In genomic region chr11:17164361-17165246, GRCh38 we compare ENCODE assay signal across 8 cellular contexts. TPM values are rescaled to one million over a fixed set of nuclear protein-coding genes. Genes with fewer than 3 reads are reported as not detected.
DNase-seq lines count a peak whose midpoint lies in the region; ATAC-seq and TF ChIP-seq lines count a peak whose summit lies in the region.
"Had no signal": no experiment of that assay in that cellular context is flagged by ENCODE, and none has a peak within 500 bp of the region (broad histone marks: within the 10 kb centered on the region; RNA-seq: fewer than 3 reads in every experiment).

No MANE protein-coding gene starts in this region.

- DNase-seq in GM23248 (no peak), NOMO-1 treated with DMSO at 0.1 percent for 48 hours (lab: John Stamatoyannopoulos, UW; ENCODE audit: unreplicated experiment) (peak; percentile 48), cardiac muscle cell (ENCODE audit: low read depth in 1 of 2, low spot score in 1 of 2) (no peak), ecto neural progenitor cell (ENCODE audit: low spot score) (no peak), NCI-H1436 treated with DMSO at 0.1 percent for 48 hours (lab: John Stamatoyannopoulos, UW) (no peak)
- no peak for DNase-seq in stimulated activated effector memory CD8-positive, alpha-beta T cell treated with anti-CD3 and anti-CD28 coated beads, Interleukin-12 subunit alpha, Interleukin-12 subunit beta, amount 100 ng/mL, for 72 hours (ENCODE audit: low spot score in 2 of 2)
- no peak for DNase-seq in activated naive CD4-positive, alpha-beta T cell treated with anti-CD3 and anti-CD28 coated beads, Interleukin-2, amount 10 ng/mL, durations not matched to agents 7 days and 5 days
- DNase-seq: activated CD4-positive, alpha-beta memory T cell treated with anti-CD3 and anti-CD28 coated beads, Interleukin-2, amount 10 ng/mL, durations not matched to agents 7 days and 5 days had no signal

- H3K9me2 ChIP-seq in GM23248 (ENCODE audit: insufficient read depth): no peaks in the 10 kb centered on the region

- peaks cover 26% of the 10 kb centered on the region for H3K4me1 Mint-ChIP-seq in stimulated activated effector memory CD8-positive, alpha-beta T cell treated with anti-CD3 and anti-CD28 coated beads, Interleukin-12 subunit alpha, Interleukin-12 subunit beta, amount 100 ng/mL, for 72 hours
- H3K4me1 Mint-ChIP-seq in activated naive CD4-positive, alpha-beta T cell treated with anti-CD3 and anti-CD28 coated beads, Interleukin-2, amount 10 ng/mL, durations not matched to agents 7 days and 5 days: peaks cover 35% of the 10 kb centered on the region

- peaks cover 7% of the 10 kb centered on the region for H3K4me1 ChIP-seq in GM23248 (ENCODE audit: insufficient read depth)
- H3K4me1 ChIP-seq in cardiac muscle cell (ENCODE audit: low read depth): peaks cover 6% of the 10 kb centered on the region

- peak; percentile 67 for ATAC-seq in stimulated activated effector memory CD8-positive, alpha-beta T cell treated with anti-CD3 and anti-CD28 coated beads, Interleukin-12 subunit alpha, Interleukin-12 subunit beta, amount 100 ng/mL, for 72 hours

- H3K27me3 ChIP-seq in GM23248 (replicated peaks; ENCODE audit: insufficient read depth): no peaks in the 10 kb centered on the region
- no peaks in the 10 kb centered on the region for H3K27me3 ChIP-seq in cardiac muscle cell

- H3K4me2 ChIP-seq in GM23248 (ENCODE audit: unreplicated experiment): peak overlapping the region; percentile 13

- no peak overlapping the region for H3K27ac Mint-ChIP-seq in stimulated activated effector memory CD8-positive, alpha-beta T cell treated with anti-CD3 and anti-CD28 coated beads, Interleukin-12 subunit alpha, Interleukin-12 subunit beta, amount 100 ng/mL, for 72 hours
- H3K27ac Mint-ChIP-seq in activated naive CD4-positive, alpha-beta T cell treated with anti-CD3 and anti-CD28 coated beads, Interleukin-2, amount 10 ng/mL, durations not matched to agents 7 days and 5 days: no peak overlapping the region
- H3K27ac Mint-ChIP-seq: activated CD4-positive, alpha-beta memory T cell treated with anti-CD3 and anti-CD28 coated beads, Interleukin-2, amount 10 ng/mL, durations not matched to agents 7 days and 5 days had no signal

- H3K9me3 Mint-ChIP-seq in stimulated activated effector memory CD8-positive, alpha-beta T cell treated with anti-CD3 and anti-CD28 coated beads, Interleukin-12 subunit alpha, Interleukin-12 subunit beta, amount 100 ng/mL, for 72 hours: no peaks in the 10 kb centered on the region
- H3K9me3 Mint-ChIP-seq in activated naive CD4-positive, alpha-beta T cell treated with anti-CD3 and anti-CD28 coated beads, Interleukin-2, amount 10 ng/mL, durations not matched to agents 7 days and 5 days: no peaks in the 10 kb centered on the region
- H3K9me3 Mint-ChIP-seq: activated CD4-positive, alpha-beta memory T cell treated with anti-CD3 and anti-CD28 coated beads, Interleukin-2, amount 10 ng/mL, durations not matched to agents 7 days and 5 days had no signal

- H3K36me3 ChIP-seq in GM23248 (ENCODE audit: low read depth) (no peaks in the 10 kb centered on the region), cardiac muscle cell (no peaks in the 10 kb centered on the region)

- no peak overlapping the region for H2AFZ ChIP-seq in GM23248

- H3K27ac ChIP-seq in GM23248: no peak overlapping the region
- H3K27ac ChIP-seq in cardiac muscle cell: peak overlapping the region; percentile 54

- H3K4me3 ChIP-seq in GM23248 (no peak overlapping the region), cardiac muscle cell (no peak overlapping the region)

- peaks cover 86% of the 10 kb centered on the region for H3K79me2 ChIP-seq in GM23248 (ENCODE audit: insufficient read depth)

- H3K9ac ChIP-seq in GM23248: no peak overlapping the region

- peaks cover 29% of the 10 kb centered on the region for H3K36me3 Mint-ChIP-seq in stimulated activated effector memory CD8-positive, alpha-beta T cell treated with anti-CD3 and anti-CD28 coated beads, Interleukin-12 subunit alpha, Interleukin-12 subunit beta, amount 100 ng/mL, for 72 hours
- H3K36me3 Mint-ChIP-seq in activated naive CD4-positive, alpha-beta T cell treated with anti-CD3 and anti-CD28 coated beads, Interleukin-2, amount 10 ng/mL, durations not matched to agents 7 days and 5 days: peaks cover 17% of the 10 kb centered on the region

- TF ChIP-seq CTCF in cardiac muscle cell (IDR thresholded peaks at IDR 0.05; ENCODE audit: low read depth, low read length): no peak

- in situ Hi-C loops in GM23248 (cut with MboI): no loop called here

- 94 to 100% methylated on average over 1 of the region's 1 CpG for WGBS in GM23248 (ENCODE audit: low coverage in 1 of 2, low lambda C conversion rate in 2 of 2, missing lambda C conversion rate in 2 of 2), 2 experiments

- H3K4me3 Mint-ChIP-seq in stimulated activated effector memory CD8-positive, alpha-beta T cell treated with anti-CD3 and anti-CD28 coated beads, Interleukin-12 subunit alpha, Interleukin-12 subunit beta, amount 100 ng/mL, for 72 hours: no peak overlapping the region
- no peak overlapping the region for H3K4me3 Mint-ChIP-seq in activated naive CD4-positive, alpha-beta T cell treated with anti-CD3 and anti-CD28 coated beads, Interleukin-2, amount 10 ng/mL, durations not matched to agents 7 days and 5 days
- H3K4me3 Mint-ChIP-seq: activated CD4-positive, alpha-beta memory T cell treated with anti-CD3 and anti-CD28 coated beads, Interleukin-2, amount 10 ng/mL, durations not matched to agents 7 days and 5 days had no signal

- H3K27me3 Mint-ChIP-seq in activated naive CD4-positive, alpha-beta T cell treated with anti-CD3 and anti-CD28 coated beads, Interleukin-2, amount 10 ng/mL, durations not matched to agents 7 days and 5 days: no peaks in the 10 kb centered on the region
- H3K27me3 Mint-ChIP-seq: activated CD4-positive, alpha-beta memory T cell treated with anti-CD3 and anti-CD28 coated beads, Interleukin-2, amount 10 ng/mL, durations not matched to agents 7 days and 5 days had no signal

- CTCF ChIA-PET in activated naive CD4-positive, alpha-beta T cell treated with anti-CD3 and anti-CD28 coated beads, Interleukin-2, amount 10 ng/mL, durations not matched to agents 7 days and 5 days (lab: Charles Lee): no interaction called here

- no peaks in the 10 kb centered on the region for H4K20me1 ChIP-seq in GM23248 (ENCODE audit: insufficient read depth)

- H3K9me3 ChIP-seq in GM23248 (ENCODE audit: low read depth) (no peaks in the 10 kb centered on the region), cardiac muscle cell (ENCODE audit: low read depth) (no peaks in the 10 kb centered on the region)

- H3F3A ChIP-seq in GM23248 (ENCODE audit: insufficient read depth): no peaks in the 10 kb centered on the region

RNA-seq across cellular contexts. Expression of gene PIK3C2A, which starts 43.2 kb away (rescaled TPM):
- 25.7 and 31.8 TPM in 2 replicates for total RNA-seq in GM23248 (2014; rRNA removed; shearing (Covaris generic))
- polyA plus RNA-seq in GM23248 (2016; fragmentation: Nextera tagmentation; extraction: Ambion mirVana): 14.2 and 14.5 TPM in 2 replicates
- 32.0 and 54.6 TPM in 2 replicates for total RNA-seq in cardiac muscle cell
- polyA plus RNA-seq in cardiac muscle cell: 20.7 and 23.2 TPM in 2 replicates
